In genomic region chr1:156081174-156082110, GRCh38 we compare ENCODE assay signal across 9 cellular contexts. TPM values are rescaled to one million over a fixed set of nuclear protein-coding genes. Genes with fewer than 3 reads are reported as not detected.
DNase-seq lines count a peak whose midpoint lies in the region; ATAC-seq, FAIRE-seq and TF ChIP-seq lines count a peak whose summit lies in the region.
"Had no signal": no experiment of that assay in that cellular context is flagged by ENCODE, and none has a peak within 500 bp of the region (broad histone marks: within the 10 kb centered on the region; RNA-seq: fewer than 3 reads in every experiment).

No MANE protein-coding gene starts in this region.

- H3K4me1 ChIP-seq in IMR-90 (ENCODE audit: control insufficient read depth, insufficient read depth, low read length) (peaks cover 19% of the 10 kb centered on the region), K562 (replicated peaks in 1 of 2; ENCODE audit: control insufficient read depth in 2 of 2, insufficient read depth in 2 of 2, low read length in 2 of 2) (peaks cover 13 to 40% of the 10 kb centered on the region in 2 experiments)

- H2BK20ac ChIP-seq in IMR-90 (ENCODE audit: low read depth, low read length) = no peak overlapping the region

- peak overlapping the region; percentile 96 for H2AK5ac ChIP-seq in IMR-90 (ENCODE audit: low read depth, low read length)

- H2AK9ac ChIP-seq in IMR-90 (replicated peaks; ENCODE audit: low read depth, low read length, poor library complexity) = peak overlapping the region; percentile 98

- in situ Hi-C loops in IMR-90 (cut with MboI; ENCODE audit: low sequenced_read_pairs) = no loop called here
- in situ Hi-C loops in K562 (cut with MboI) = no loop called here

- peaks cover 10 to 29% (median 16%) of the 10 kb centered on the region in 3 donors for H3K27me3 Mint-ChIP-seq in naive B cell

- CTCF ChIA-PET in IMR-90 (lab: Yijun Ruan, JAX) (interaction anchor here (1.5 kb wide), 1 partner anchor 143 kb away, joined by 7 read pairs; no protein-coding TSS in a partner anchor), K562 (lab: Yijun Ruan, JAX; ENCODE audit: low intra/inter-chr PET ratio) (no interaction called here)

- ATAC-seq in IMR-90 (ENCODE audit: low read depth) (peak; percentile 18), K562 (no peak), naive B cell (ENCODE audit: low read depth in 2 of 2) (peak in 1 of 2 donors; percentile 4), HG03095 (IDR thresholded peaks at IDR 0.05; ENCODE audit: unreplicated experiment) (no peak), sciatic nerve (no peak), GM21390 (IDR thresholded peaks at IDR 0.05; ENCODE audit: unreplicated experiment) (no peak)

- peak overlapping the region; percentile 48 for H2BK5ac ChIP-seq in IMR-90 (ENCODE audit: low read depth, low read length, poor library complexity, severe bottlenecking)

- H3K18ac ChIP-seq in IMR-90 (ENCODE audit: low read depth, low read length) = peak overlapping the region; percentile 43; the same call in 1 of the 2 replicates

- DNase-seq in AG10803 (ENCODE audit: low read depth) (no peak), IMR-90 (peak; percentile 35), K562 (ENCODE audit: extremely low read depth in 1 of 4, low spot score in 3 of 4) (peak in 2 of 4 experiments; percentile 73 to 74), naive B cell (no peak), sciatic nerve (ENCODE audit: low spot score) (no peak)
- DNase-seq in stimulated activated naive CD4-positive, alpha-beta T cell treated with Interleukin-2 at 50 U/mL for 16 hours (lab: John Stamatoyannopoulos, UW) = no peak

- no peaks in the 10 kb centered on the region for H3K9me3 ChIP-seq in IMR-90 (ENCODE audit: control insufficient read depth, insufficient read depth, low read length)
- H3K9me3 ChIP-seq in K562 (replicated peaks; ENCODE audit: control insufficient read depth, insufficient read depth, low read depth, low read length) = no peaks in the 10 kb centered on the region

- H3K79me2 ChIP-seq in K562 (ENCODE audit: control insufficient read depth, insufficient read depth, low read length) = peaks cover 15% of the 10 kb centered on the region

- TF ChIP-seq POLR2A in IMR-90 (IDR thresholded peaks at IDR 0.05; ENCODE audit: low read depth, low read length) (no peak), K562 (conservative IDR thresholded peaks at IDR 0.05) (no peak)

- peak overlapping the region; percentile 82 for H3K56ac ChIP-seq in IMR-90 (ENCODE audit: extremely low read depth, insufficient read depth, low read length)

- H2BK15ac ChIP-seq in IMR-90 (ENCODE audit: low read depth, low read length) = no peak overlapping the region; the same call in 2 of the 3 replicates

- peak overlapping the region; percentile 85 to 93 (median 89) for H3K4me3 Mint-ChIP-seq in naive B cell

- H2BK120ac ChIP-seq in IMR-90 (ENCODE audit: low read depth, low read length) = peak overlapping the region; percentile 19

- peak overlapping the region; percentile 89 for H3K4ac ChIP-seq in IMR-90 (ENCODE audit: low read depth, low read length)

- peak overlapping the region; percentile 77 to 91 for H4K8ac ChIP-seq in IMR-90 (ENCODE audit: low read depth in 2 of 2, low read length in 2 of 2)

- H4K5ac ChIP-seq in IMR-90 (ENCODE audit: low read depth, low read length) = peak overlapping the region; percentile 78

- peak; percentile 44 for FAIRE-seq in K562 (lab: Jason Lieb, UNC)
- FAIRE-seq: frontal cortex had no signal

- H4K20me1 ChIP-seq in IMR-90 (ENCODE audit: insufficient read depth, low read length) = peaks cover 21% of the 10 kb centered on the region
- no peaks in the 10 kb centered on the region for H4K20me1 ChIP-seq in K562 (replicated peaks; ENCODE audit: control insufficient read depth, insufficient read depth, low read length)

- peak overlapping the region; percentile 87 for H4K91ac ChIP-seq in IMR-90 (ENCODE audit: insufficient read depth, low read depth, low read length)

- TF ChIP-seq RAD21 in IMR-90 (IDR thresholded peaks at IDR 0.05; ENCODE audit: low read length) = no peak
- TF ChIP-seq RAD21 in K562 (CRISPR knock-in tag; conservative IDR thresholded peaks at IDR 0.05 in 1 of 2, IDR thresholded peaks at IDR 0.05 in 1 of 2) = no peak

- no peaks in the 10 kb centered on the region for H3K9me3 Mint-ChIP-seq in naive B cell

- peak overlapping the region; percentile 94 for H3K9ac ChIP-seq in IMR-90 (ENCODE audit: low read depth, low read length)
- H3K9ac ChIP-seq in K562 (ENCODE audit: insufficient read depth in 1 of 2, low read depth in 2 of 2, low read length in 2 of 2) = peak overlapping the region; percentile 73 to 94

- H3K36me3 ChIP-seq in IMR-90 (ENCODE audit: control insufficient read depth, insufficient read depth, low read length) (peaks cover 14% of the 10 kb centered on the region), K562 (ENCODE audit: control insufficient read depth, insufficient read depth, low read length) (peaks cover 15% of the 10 kb centered on the region; the same call in 1 of the 3 replicates)

- H3K23ac ChIP-seq in IMR-90 (ENCODE audit: low read depth, low read length) = peak overlapping the region; percentile 87; the same call in 1 of the 2 replicates

- peak overlapping the region in 3 of 6 donors; percentile 53 to 57 (median 56) for H3K27ac Mint-ChIP-seq in naive B cell

- H3K79me1 ChIP-seq in IMR-90 (ENCODE audit: low read depth in 1 of 2, low read length in 2 of 2) = peaks cover 28 to 89% of the 10 kb centered on the region in 2 experiments

- dilution Hi-C loops in IMR-90 (cut with HindIII; ENCODE audit: low sequenced_read_pairs, unreplicated experiment) = no loop called here

- POLR2A ChIA-PET in IMR-90 (lab: Charles Lee; ENCODE audit: unreplicated experiment) (no interaction called here), K562 (lab: Yijun Ruan, JAX) (no interaction called here)

- H3K27me3 ChIP-seq in IMR-90 (ENCODE audit: control insufficient read depth, insufficient read depth, low read length) (no peaks in the 10 kb centered on the region), K562 (ENCODE audit: control insufficient read depth in 2 of 2, insufficient read depth in 2 of 2, low read length in 2 of 2) (no peaks in the 10 kb centered on the region)

- intact Hi-C loops in IMR-90 (cut with micrococcal nuclease) = loop anchor here (1.0 kb wide), 1 partner anchor 27 kb away; the partner anchor contains the start of gene LAMTOR2
- intact Hi-C loops in K562 (cut with micrococcal nuclease) = loop anchor here (10.0 kb wide), 1 partner anchor 283 kb away; the partner anchor contains the start of gene RHBG
- intact Hi-C loops in sciatic nerve (cut with DNase I) = no loop called here

- TF ChIP-seq CTCF in AG10803 (conservative IDR thresholded peaks at IDR 0.05; ENCODE audit: low read length) (no peak), IMR-90 (conservative IDR thresholded peaks at IDR 0.05; ENCODE audit: low read depth, low read length) (no peak), K562 (IDR thresholded peaks at IDR 0.05 in 2 of 3, conservative IDR thresholded peaks at IDR 0.05 in 1 of 3; ENCODE audit: insufficient read depth in 2 of 3, low read depth in 1 of 3, low read length in 3 of 3) (no peak)

- no peak for TF ChIP-seq EP300 in K562 (IDR thresholded peaks at IDR 0.05; ENCODE audit: low read length)

- 0% methylated on average over 6 of the region's 64 CpGs; no CpG with 5 or more reads in 1 of the 2 experiments for WGBS in IMR-90 (ENCODE audit: extremely low coverage in 2 of 2, insufficient read length in 1 of 2), 2 experiments
- WGBS in K562 (ENCODE audit: insufficient coverage, low coverage, missing lambda C conversion rate) = 10% methylated on average over 16 of the region's 64 CpGs

- H3K4me3 ChIP-seq in AG10803 (ENCODE audit: low read length) (peak overlapping the region; percentile 87), IMR-90 (ENCODE audit: insufficient read depth, low read depth, low read length) (peak overlapping the region; percentile 71), K562 (peak overlapping the region; percentile 55)

- H3K4me1 Mint-ChIP-seq in naive B cell = peaks cover 12 to 15% (median 15%) of the 10 kb centered on the region in 3 donors

- BruUV-seq in IMR-90 (replicated peaks; lab: Mats Ljungman, UMichigan) (no TSS peak), K562 (replicated peaks; lab: Mats Ljungman, UMichigan) (TSS peak; percentile 42)

- H3K27ac ChIP-seq in IMR-90 (ENCODE audit: insufficient read depth, low read length) (peak overlapping the region; percentile 91), K562 (ENCODE audit: extremely low read depth, low read depth, low read length) (peak overlapping the region; percentile 60; the same call in 2 of the 3 replicates)

- H2AFZ ChIP-seq in IMR-90 (replicated peaks; ENCODE audit: low read length, poor library complexity) = peak overlapping the region; percentile 87
- peak overlapping the region; percentile 91 for H2AFZ ChIP-seq in K562 (ENCODE audit: low read depth, low read length)

- H3K14ac ChIP-seq in IMR-90 (replicated peaks; ENCODE audit: low read depth, low read length) = peak overlapping the region; percentile 89

- H3K4me2 ChIP-seq in IMR-90 (ENCODE audit: low read depth, low read length) (peak overlapping the region; percentile 92), K562 (ENCODE audit: insufficient read depth, low read length) (peak overlapping the region; percentile 85)

- peaks cover 10% of the 10 kb centered on the region for H3K9me1 ChIP-seq in IMR-90 (ENCODE audit: insufficient read depth, low read length)
- peaks cover 2% of the 10 kb centered on the region for H3K9me1 ChIP-seq in K562 (ENCODE audit: control insufficient read depth, insufficient read depth, low read length)

- no peaks in the 10 kb centered on the region for H3K36me3 Mint-ChIP-seq in naive B cell

RNA-seq across cellular contexts. Expression of gene MEX3A, which starts 0.8 kb away (rescaled TPM):
- total RNA-seq in IMR-90 (2012; rRNA removed) (2.3 and 2.5 TPM in 2 replicates), K562 (2014; rRNA removed) (7.3 and 8.0 TPM in 2 replicates), K562 (2014; rRNA removed; fragmentation: Illumina TruSeq; extraction: Trizol) (4.2 and 4.4 TPM in 2 replicates), K562 (2015; rRNA removed; fragmentation: Illumina TruSeq; extraction: Trizol) (4.7 and 5.1 TPM in 2 replicates), K562 (2021) (13.7 and 14.5 TPM in 2 replicates), sciatic nerve (1.2 TPM)
- polyA plus RNA-seq in IMR-90 (2012; rRNA removed) (9.0 and 11.6 TPM in 2 replicates), K562 (2011; rRNA removed) (5.2 and 9.0 TPM in 2 replicates), K562 (2014; fragmentation: Illumina TruSeq; extraction: Trizol) (9.2 and 10.1 TPM in 2 replicates), K562 (2014; fragmentation: Nextera tagmentation; extraction: Ambion mirVana) (under 1 TPM; 0.36 to 0.37 TPM), K562 (2014; rRNA removed) (8.7 and 11.0 TPM in 2 replicates), naive B cell (ENCODE audit: low read depth in 6 of 6) (under 1 TPM in 2 of 6 donors, not detected in 4; 0.05 to 0.13 TPM)
- polyA plus RNA-seq in IMR-90 (2012; cell fraction: cytosol; rRNA removed) = 4.0 and 8.8 TPM in 2 replicates
- polyA plus RNA-seq in IMR-90 (2012; cell fraction: nucleus; rRNA removed; ENCODE audit: low replicate concordance) = 14.6 and 16.6 TPM in 2 replicates
- total RNA-seq in K562 (2011; cell fraction: chromatin; rRNA removed; ENCODE audit: low replicate concordance) = 4.5 and 10.4 TPM in 2 replicates
- total RNA-seq in K562 (2011; cell fraction: nucleolus; rRNA removed) = 5.4 and 5.8 TPM in 2 replicates
- total RNA-seq in K562 (2011; cell fraction: nucleoplasm; rRNA removed) = 5.7 and 7.9 TPM in 2 replicates
- 11.1 and 12.3 TPM in 2 replicates for polyA plus RNA-seq in K562 (2011; cell fraction: cytosol; rRNA removed)
- polyA plus RNA-seq in K562 (2011; cell fraction: nucleus; rRNA removed) = 14.4 and 17.6 TPM in 2 replicates
- polyA plus RNA-seq in K562 (2012) = 3.8 and 8.5 TPM in 2 replicates
- 5.8 and 6.9 TPM in 2 replicates for polyA minus RNA-seq in K562 (2011; rRNA and poly(A)+ RNA removed)
- 10.8 and 15.0 TPM in 2 replicates for polyA minus RNA-seq in K562 (2011; cell fraction: cytosol; rRNA and poly(A)+ RNA removed)
- 2.6 and 5.0 TPM in 2 replicates for polyA minus RNA-seq in K562 (2011; cell fraction: nucleus; rRNA and poly(A)+ RNA removed)

RNA-seq across cellular contexts. Expression of gene RAB25, which starts 20.5 kb away (rescaled TPM):
- total RNA-seq in IMR-90 (2012; rRNA removed) (not detected in 2 replicates), K562 (2014; rRNA removed) (not detected in 2 replicates), K562 (2014; rRNA removed; fragmentation: Illumina TruSeq; extraction: Trizol) (not detected in 2 replicates), K562 (2015; rRNA removed; fragmentation: Illumina TruSeq; extraction: Trizol) (not detected in 2 replicates), K562 (2021) (0.27 and 0.49 TPM in 2 replicates), sciatic nerve (not detected)
- polyA plus RNA-seq in IMR-90 (2012; rRNA removed) (not detected in 2 replicates), K562 (2011; rRNA removed) (0.10 and 0.68 TPM in 2 replicates), K562 (2014; fragmentation: Illumina TruSeq; extraction: Trizol) (not detected in 2 replicates), K562 (2014; fragmentation: Nextera tagmentation; extraction: Ambion mirVana) (under 1 TPM in 1 of 2 experiments, not detected in 1; 0.13 TPM), K562 (2014; rRNA removed) (0.45 TPM in 1 of 2 replicates, not detected in the other), naive B cell (ENCODE audit: low read depth in 6 of 6) (not detected)
- 0.03 TPM in 1 of 2 replicates, not detected in the other for polyA plus RNA-seq in IMR-90 (2012; cell fraction: cytosol; rRNA removed)
- polyA plus RNA-seq in IMR-90 (2012; cell fraction: nucleus; rRNA removed; ENCODE audit: low replicate concordance) = 0.29 TPM in 1 of 2 replicates, not detected in the other
- not detected in 2 replicates for total RNA-seq in K562 (2011; cell fraction: chromatin; rRNA removed; ENCODE audit: low replicate concordance)
- total RNA-seq in K562 (2011; cell fraction: nucleolus; rRNA removed) = not detected in 2 replicates
- not detected in 2 replicates for total RNA-seq in K562 (2011; cell fraction: nucleoplasm; rRNA removed)
- polyA plus RNA-seq in K562 (2011; cell fraction: cytosol; rRNA removed) = 0.30 and 0.37 TPM in 2 replicates
- polyA plus RNA-seq in K562 (2011; cell fraction: nucleus; rRNA removed) = 0.24 TPM in 1 of 2 replicates, not detected in the other
- polyA plus RNA-seq in K562 (2012) = 0.18 and 0.36 TPM in 2 replicates
- polyA minus RNA-seq in K562 (2011; rRNA and poly(A)+ RNA removed) = 0.75 TPM in 1 of 2 replicates, not detected in the other
- polyA minus RNA-seq in K562 (2011; cell fraction: cytosol; rRNA and poly(A)+ RNA removed) = not detected in 2 replicates
- polyA minus RNA-seq in K562 (2011; cell fraction: nucleus; rRNA and poly(A)+ RNA removed) = not detected in 2 replicates
- total RNA-seq: frontal cortex had no signal

RNA-seq across cellular contexts. Expression of gene LAMTOR2, which starts 26.9 kb away (rescaled TPM):
- total RNA-seq in IMR-90 (2012; rRNA removed) (45.8 and 50.0 TPM in 2 replicates), K562 (2014; rRNA removed) (92.7 and 98.7 TPM in 2 replicates), K562 (2014; rRNA removed; fragmentation: Illumina TruSeq; extraction: Trizol) (28.6 and 43.2 TPM in 2 replicates), K562 (2015; rRNA removed; fragmentation: Illumina TruSeq; extraction: Trizol) (69.3 and 74.6 TPM in 2 replicates), K562 (2021) (59.2 and 66.6 TPM in 2 replicates), sciatic nerve (35.8 TPM)
- polyA plus RNA-seq in IMR-90 (2012; rRNA removed) (89.0 and 106 TPM in 2 replicates), K562 (2011; rRNA removed) (39.0 and 62.8 TPM in 2 replicates), K562 (2014; fragmentation: Illumina TruSeq; extraction: Trizol) (64.0 and 81.6 TPM in 2 replicates), K562 (2014; fragmentation: Nextera tagmentation; extraction: Ambion mirVana) (100 to 1,000 TPM; 157 to 161 TPM), K562 (2014; rRNA removed) (88.8 and 91.0 TPM in 2 replicates), naive B cell (ENCODE audit: low read depth in 6 of 6) (100 to 1,000 TPM in 5 of 6 donors, 10 to 100 TPM in 1; 99.5 to 139 (median 114) TPM)
- polyA plus RNA-seq in IMR-90 (2012; cell fraction: cytosol; rRNA removed) = 132 and 144 TPM in 2 replicates
- 24.2 and 31.7 TPM in 2 replicates for polyA plus RNA-seq in IMR-90 (2012; cell fraction: nucleus; rRNA removed; ENCODE audit: low replicate concordance)
- 9.0 and 18.3 TPM in 2 replicates for total RNA-seq in K562 (2011; cell fraction: chromatin; rRNA removed; ENCODE audit: low replicate concordance)
- 19.3 and 22.5 TPM in 2 replicates for total RNA-seq in K562 (2011; cell fraction: nucleolus; rRNA removed)
- 16.0 and 16.2 TPM in 2 replicates for total RNA-seq in K562 (2011; cell fraction: nucleoplasm; rRNA removed)
- 100 and 125 TPM in 2 replicates for polyA plus RNA-seq in K562 (2011; cell fraction: cytosol; rRNA removed)
- 37.5 and 38.3 TPM in 2 replicates for polyA plus RNA-seq in K562 (2011; cell fraction: nucleus; rRNA removed)
- 84.9 and 94.8 TPM in 2 replicates for polyA plus RNA-seq in K562 (2012)
- polyA minus RNA-seq in K562 (2011; rRNA and poly(A)+ RNA removed) = 19.4 and 21.7 TPM in 2 replicates
- polyA minus RNA-seq in K562 (2011; cell fraction: cytosol; rRNA and poly(A)+ RNA removed) = 15.4 and 23.8 TPM in 2 replicates
- 9.3 and 18.7 TPM in 2 replicates for polyA minus RNA-seq in K562 (2011; cell fraction: nucleus; rRNA and poly(A)+ RNA removed)

RNA-seq across cellular contexts. Expression of gene UBQLN4, which starts 27.8 kb away (rescaled TPM):
- total RNA-seq in IMR-90 (2012; rRNA removed) = 8.8 and 9.7 TPM in 2 replicates
- 21.6 and 24.0 TPM in 2 replicates for polyA plus RNA-seq in IMR-90 (2012; rRNA removed)
- 11.7 and 17.0 TPM in 2 replicates for polyA plus RNA-seq in IMR-90 (2012; cell fraction: cytosol; rRNA removed)
- 40.7 and 41.8 TPM in 2 replicates for polyA plus RNA-seq in IMR-90 (2012; cell fraction: nucleus; rRNA removed; ENCODE audit: low replicate concordance)
- total RNA-seq in K562 (2011; cell fraction: chromatin; rRNA removed; ENCODE audit: low replicate concordance) = 61.1 and 123 TPM in 2 replicates
- 50.0 and 64.5 TPM in 2 replicates for total RNA-seq in K562 (2011; cell fraction: nucleolus; rRNA removed)
- 60.2 and 75.3 TPM in 2 replicates for total RNA-seq in K562 (2011; cell fraction: nucleoplasm; rRNA removed)
- 35.1 and 38.1 TPM in 2 replicates for total RNA-seq in K562 (2014; rRNA removed)
- total RNA-seq in K562 (2014; rRNA removed; fragmentation: Illumina TruSeq; extraction: Trizol) = 28.9 TPM in 2 replicates
- total RNA-seq in K562 (2015; rRNA removed; fragmentation: Illumina TruSeq; extraction: Trizol) = 35.8 and 37.0 TPM in 2 replicates
- 59.0 and 61.3 TPM in 2 replicates for total RNA-seq in K562 (2021)
- polyA plus RNA-seq in K562 (2011; rRNA removed) = 65.5 and 66.5 TPM in 2 replicates
- 70.3 and 86.6 TPM in 2 replicates for polyA plus RNA-seq in K562 (2011; cell fraction: cytosol; rRNA removed)
- 113 and 152 TPM in 2 replicates for polyA plus RNA-seq in K562 (2011; cell fraction: nucleus; rRNA removed)
- 42.0 and 54.4 TPM in 2 replicates for polyA plus RNA-seq in K562 (2012)
- 60.1 and 60.6 TPM in 2 replicates for polyA plus RNA-seq in K562 (2014; fragmentation: Illumina TruSeq; extraction: Trizol)
- 10 to 100 TPM; 13.5 to 31.2 TPM for polyA plus RNA-seq in K562 (2014; fragmentation: Nextera tagmentation; extraction: Ambion mirVana)
- 55.2 and 57.7 TPM in 2 replicates for polyA plus RNA-seq in K562 (2014; rRNA removed)
- 46.3 and 64.9 TPM in 2 replicates for polyA minus RNA-seq in K562 (2011; rRNA and poly(A)+ RNA removed)
- 42.7 and 42.8 TPM in 2 replicates for polyA minus RNA-seq in K562 (2011; cell fraction: cytosol; rRNA and poly(A)+ RNA removed)
- 24.6 and 31.0 TPM in 2 replicates for polyA minus RNA-seq in K562 (2011; cell fraction: nucleus; rRNA and poly(A)+ RNA removed)
- 1 to 10 TPM; 4.7 to 9.0 (median 6.1) TPM for polyA plus RNA-seq in naive B cell (ENCODE audit: low read depth in 6 of 6)
- total RNA-seq in sciatic nerve = 37.6 TPM

RNA-seq across cellular contexts. Expression of gene LMNA, which starts 33.1 kb away (rescaled TPM):
- total RNA-seq in IMR-90 (2012; rRNA removed) (753 and 755 TPM in 2 replicates), K562 (2014; rRNA removed) (250 and 267 TPM in 2 replicates), K562 (2014; rRNA removed; fragmentation: Illumina TruSeq; extraction: Trizol) (41.3 and 44.0 TPM in 2 replicates), K562 (2015; rRNA removed; fragmentation: Illumina TruSeq; extraction: Trizol) (89.1 and 97.7 TPM in 2 replicates), K562 (2021) (347 and 354 TPM in 2 replicates), sciatic nerve (322 TPM)
- polyA plus RNA-seq in IMR-90 (2012; rRNA removed) (563 and 927 TPM in 2 replicates), K562 (2011; rRNA removed) (88.2 and 129 TPM in 2 replicates), K562 (2014; fragmentation: Illumina TruSeq; extraction: Trizol) (77.1 and 104 TPM in 2 replicates), K562 (2014; fragmentation: Nextera tagmentation; extraction: Ambion mirVana) (1 to 10 TPM in 1 of 2 experiments, under 1 TPM in 1; 1.00 to 4.5 TPM), K562 (2014; rRNA removed) (123 and 166 TPM in 2 replicates), naive B cell (ENCODE audit: low read depth in 6 of 6) (1 to 10 TPM in 4 of 6 donors, under 1 TPM in 2; 0.33 to 3.0 (median 1.4) TPM)
- polyA plus RNA-seq in IMR-90 (2012; cell fraction: cytosol; rRNA removed) = 602 and 638 TPM in 2 replicates
- polyA plus RNA-seq in IMR-90 (2012; cell fraction: nucleus; rRNA removed; ENCODE audit: low replicate concordance) = 1,137 and 1,144 TPM in 2 replicates
- 84.8 and 209 TPM in 2 replicates for total RNA-seq in K562 (2011; cell fraction: chromatin; rRNA removed; ENCODE audit: low replicate concordance)
- 154 and 172 TPM in 2 replicates for total RNA-seq in K562 (2011; cell fraction: nucleolus; rRNA removed)
- 95.4 and 117 TPM in 2 replicates for total RNA-seq in K562 (2011; cell fraction: nucleoplasm; rRNA removed)
- 116 and 274 TPM in 2 replicates for polyA plus RNA-seq in K562 (2011; cell fraction: cytosol; rRNA removed)
- 154 and 164 TPM in 2 replicates for polyA plus RNA-seq in K562 (2011; cell fraction: nucleus; rRNA removed)
- polyA plus RNA-seq in K562 (2012) = 193 TPM in 2 replicates
- 104 and 109 TPM in 2 replicates for polyA minus RNA-seq in K562 (2011; rRNA and poly(A)+ RNA removed)
- polyA minus RNA-seq in K562 (2011; cell fraction: cytosol; rRNA and poly(A)+ RNA removed) = 151 and 176 TPM in 2 replicates
- 47.4 and 69.6 TPM in 2 replicates for polyA minus RNA-seq in K562 (2011; cell fraction: nucleus; rRNA and poly(A)+ RNA removed)
